Comparison of ENCODE assay signal across 11 cellular contexts in the genomic region with DNA sequence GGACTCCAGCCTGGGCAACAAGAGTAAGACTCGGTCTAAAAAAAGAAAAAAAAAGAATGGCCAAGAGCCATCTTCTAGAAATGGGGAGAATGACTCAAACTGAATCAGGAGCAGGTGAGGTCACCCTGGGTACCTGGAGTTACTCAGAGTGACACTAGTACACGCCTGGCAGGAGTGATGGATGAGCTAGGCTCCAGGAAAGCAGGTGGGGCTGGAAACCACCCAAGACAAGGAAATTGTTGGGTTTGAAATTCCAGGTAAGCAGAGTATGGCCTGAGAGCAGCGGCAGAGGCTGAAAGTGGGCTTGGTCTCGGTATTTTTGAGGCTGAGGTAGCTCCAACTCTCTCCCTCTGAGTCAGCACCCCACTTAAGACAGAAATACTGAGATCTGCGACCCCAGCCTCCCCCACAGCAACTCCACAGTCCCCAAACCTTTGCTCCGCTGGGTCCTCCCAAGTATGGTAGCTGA. TPM values are rescaled to one million over a fixed set of nuclear protein-coding genes. Genes with fewer than 3 reads are reported as not detected.
A peak's percentile ranks its signal among the peaks of the same experiment; 100 is the strongest.
DNase-seq lines count a peak whose midpoint lies in the region; ATAC-seq, FAIRE-seq and TF ChIP-seq lines count a peak whose summit lies in the region.
"Had no signal": no experiment of that assay in that cellular context is flagged by ENCODE, and none has a peak within 500 bp of the region (broad histone marks: within the 10 kb centered on the region; RNA-seq: fewer than 3 reads in every experiment).

No MANE protein-coding gene starts in this region.

- no peaks in the 10 kb centered on the region for H3K27me3 ChIP-seq in PC-9 (ENCODE audit: insufficient read depth, low read depth)
- no peaks in the 10 kb centered on the region for H3K27me3 ChIP-seq in neural progenitor cell
- H3K27me3 ChIP-seq in esophagus muscularis mucosa, result no peaks in the 10 kb centered on the region

- no peak for TF ChIP-seq EP300 in esophagus muscularis mucosa (IDR thresholded peaks at IDR 0.05)

- peaks cover 3% of the 10 kb centered on the region for H3K36me3 Mint-ChIP-seq in activated naive CD8-positive, alpha-beta T cell treated with anti-CD3 and anti-CD28 coated beads, Interleukin-2, amount 50 U/mL, for 24 hours (ENCODE audit: low read depth)
- no peaks in the 10 kb centered on the region for H3K36me3 Mint-ChIP-seq in neural progenitor cell

- H3K79me2 ChIP-seq in PC-9 (ENCODE audit: low read depth), result peaks cover 12% of the 10 kb centered on the region; the same call in 1 of the 2 replicates
- H3K79me2 ChIP-seq in neural progenitor cell (ENCODE audit: low read depth), result no peaks in the 10 kb centered on the region

- peaks cover 3% of the 10 kb centered on the region for H3K27me3 Mint-ChIP-seq in activated naive CD8-positive, alpha-beta T cell treated with anti-CD3 and anti-CD28 coated beads, Interleukin-2, amount 50 U/mL, for 24 hours
- peaks cover 2% of the 10 kb centered on the region for H3K27me3 Mint-ChIP-seq in neural progenitor cell (ENCODE audit: insufficient read depth, low read depth)

- H3K9me2 ChIP-seq in PC-9 (ENCODE audit: insufficient read depth), result no peaks in the 10 kb centered on the region

- CTCF ChIA-PET in PC-9 (lab: Charles Lee), result interaction anchor here (0.6 to 1.3 kb wide), 3 partner anchors 12 to 438 kb away, joined by 3 to 11 read pairs (median 7); no protein-coding TSS in a partner anchor

- H3K27ac ChIP-seq in PC-9, result peak overlapping the region; percentile 93
- H3K27ac ChIP-seq in neural progenitor cell, result no peak overlapping the region
- no peak overlapping the region for H3K27ac ChIP-seq in esophagus muscularis mucosa (replicated peaks in 1 of 4)

- intact Hi-C loops in PC-9 (cut with micrococcal nuclease; ENCODE audit: unreplicated experiment) (loop anchor here (1.0 kb wide), 2 partner anchors 19 to 28 kb away; a partner anchor contains a TSS), esophagus muscularis mucosa (cut with DNase I) (no loop called here)

- ATAC-seq in activated naive CD8-positive, alpha-beta T cell treated with anti-CD3 and anti-CD28 coated beads, Interleukin-2, amount 50 U/mL, for 24 hours, result peak; percentile 50
- no peak for ATAC-seq in GM21367 (IDR thresholded peaks at IDR 0.05; ENCODE audit: unreplicated experiment)

- no TSS peak for BruUV-seq in PC-9 (replicated peaks; lab: Mats Ljungman, UMichigan)

- no peak overlapping the region for H3K9ac ChIP-seq in neural progenitor cell

- H3K36me3 ChIP-seq in PC-9 (ENCODE audit: low read depth), result no peaks in the 10 kb centered on the region
- H3K36me3 ChIP-seq in neural progenitor cell, result no peaks in the 10 kb centered on the region
- no peaks in the 10 kb centered on the region for H3K36me3 ChIP-seq in esophagus muscularis mucosa

- TF ChIP-seq POLR2A in esophagus muscularis mucosa (IDR thresholded peaks at IDR 0.05; ENCODE audit: low read depth), result no peak

- 71% methylated on average over 6 of the region's 6 CpGs for WGBS in esophagus muscularis mucosa

- H3K4me2 ChIP-seq in PC-9 (peak overlapping the region; percentile 66), neural progenitor cell (no peak overlapping the region)

- peaks cover 66% of the 10 kb centered on the region for H3K4me1 Mint-ChIP-seq in activated naive CD8-positive, alpha-beta T cell treated with anti-CD3 and anti-CD28 coated beads, Interleukin-2, amount 50 U/mL, for 24 hours
- H3K4me1 Mint-ChIP-seq in neural progenitor cell, result peaks cover 17% of the 10 kb centered on the region

- FAIRE-seq in GM19239 (lab: Jason Lieb, UNC), result no peak

- DNase-seq in COLO668 (lab: John Stamatoyannopoulos, UW; ENCODE audit: unreplicated experiment), result peak; percentile 4
- DNase-seq in PC-9, result peak; percentile 91 to 99
- DNase-seq in activated naive CD8-positive, alpha-beta T cell treated with anti-CD3 and anti-CD28 coated beads, Interleukin-2, amount 50 U/mL, for 24 hours, result peak; percentile 64
- DNase-seq in neural progenitor cell (ENCODE audit: low spot score), result no peak
- DNase-seq in GM19239 (ENCODE audit: insufficient read length, low spot score), result no peak
- no peak for DNase-seq in HUDEP-2 (lab: John Stamatoyannopoulos, UW; ENCODE audit: unreplicated experiment in 76 of 76)
- DNase-seq in esophagus muscularis mucosa (ENCODE audit: extremely low spot score), result no peak
- DNase-seq: activated gamma-delta T cell treated with Interleukin-2 at 50 U/mL for 16 hours, foreskin fibroblast, nucleus accumbens had no signal

- no peak overlapping the region for H2AFZ ChIP-seq in PC-9
- no peak overlapping the region for H2AFZ ChIP-seq in neural progenitor cell (replicated peaks)

- H4K20me1 ChIP-seq in PC-9 (ENCODE audit: insufficient read depth) (no peaks in the 10 kb centered on the region), neural progenitor cell (ENCODE audit: low read depth) (no peaks in the 10 kb centered on the region)

- peaks cover 54% of the 10 kb centered on the region for H3K4me1 ChIP-seq in PC-9 (replicated peaks; ENCODE audit: insufficient read depth)
- H3K4me1 ChIP-seq in neural progenitor cell, result peaks cover 4% of the 10 kb centered on the region
- peaks cover 1 to 10% (median 9%) of the 10 kb centered on the region in 4 donors for H3K4me1 ChIP-seq in esophagus muscularis mucosa

- H3K9me3 ChIP-seq in PC-9 (ENCODE audit: insufficient read depth, low read depth), result no peaks in the 10 kb centered on the region
- H3K9me3 ChIP-seq in neural progenitor cell (ENCODE audit: low read depth), result no peaks in the 10 kb centered on the region
- H3K9me3 ChIP-seq in esophagus muscularis mucosa, result no peaks in the 10 kb centered on the region

- POLR2A ChIA-PET in PC-9 (lab: Charles Lee; ENCODE audit: unreplicated experiment), result interaction anchor here (0.5 to 1.0 kb wide), 9 partner anchors 15 to 623 kb away, joined by 3 to 20 read pairs (median 4); a partner anchor contains a TSS

- H3K27ac Mint-ChIP-seq in activated naive CD8-positive, alpha-beta T cell treated with anti-CD3 and anti-CD28 coated beads, Interleukin-2, amount 50 U/mL, for 24 hours, result peak overlapping the region; percentile 92
- peak overlapping the region; percentile 73 for H3K27ac Mint-ChIP-seq in neural progenitor cell

- H3K4me3 Mint-ChIP-seq in activated naive CD8-positive, alpha-beta T cell treated with anti-CD3 and anti-CD28 coated beads, Interleukin-2, amount 50 U/mL, for 24 hours, result peak overlapping the region; percentile 36
- H3K4me3 Mint-ChIP-seq in neural progenitor cell, result no peak overlapping the region

- peak overlapping the region; percentile 8; the same call in 1 of the 2 replicates for H3K4me3 ChIP-seq in PC-9
- H3K4me3 ChIP-seq in neural progenitor cell, result no peak overlapping the region
- no peak overlapping the region for H3K4me3 ChIP-seq in esophagus muscularis mucosa

- H3F3A ChIP-seq in PC-9 (ENCODE audit: insufficient read depth, low read depth) (peaks cover 42% of the 10 kb centered on the region), neural progenitor cell (ENCODE audit: low read depth) (peaks cover 20% of the 10 kb centered on the region)

- H3K9me3 Mint-ChIP-seq in activated naive CD8-positive, alpha-beta T cell treated with anti-CD3 and anti-CD28 coated beads, Interleukin-2, amount 50 U/mL, for 24 hours, result no peaks in the 10 kb centered on the region
- H3K9me3 Mint-ChIP-seq in neural progenitor cell, result no peaks in the 10 kb centered on the region

- TF ChIP-seq CTCF in PC-9 (conservative IDR thresholded peaks at IDR 0.05), result no peak
- TF ChIP-seq CTCF in neural progenitor cell (IDR thresholded peaks at IDR 0.05), result no peak
- no peak for TF ChIP-seq CTCF in esophagus muscularis mucosa (IDR thresholded peaks at IDR 0.05)

RNA-seq across cellular contexts. Expression of a gene that starts 18.5 kb away (rescaled TPM):
- total RNA-seq in PC-9 (2021), result 178 and 212 TPM in 2 replicates
- 257 and 436 TPM in 2 replicates for total RNA-seq in neural progenitor cell (ENCODE audit: low replicate concordance)
- 100 to 1,000 TPM in 3 of 4 donors, 10 to 100 TPM in 1; 77.4 to 247 (median 146) TPM for total RNA-seq in esophagus muscularis mucosa

Comparison
In these comparisons a context has a peak if more than half of its experiments do, and no peak if none do; other contexts are left out.
1. DNase-seq: peak in COLO668 (single experiment), PC-9 (2 of 2) and activated naive CD8-positive, alpha-beta T cell treated with anti-CD3 and anti-CD28 coated beads, Interleukin-2, amount 50 U/mL, for 24 hours (single experiment); none in neural progenitor cell (single experiment), GM19239 (single experiment), HUDEP-2 (0 of 76) and esophagus muscularis mucosa (single experiment).